ENCODE assay signal across 16 cellular contexts in genomic region chr6:117169060-117169635, GRCh38.
"Had no signal": no experiment of that assay in that cellular context is flagged by ENCODE, and none has a peak within 500 bp of the region (broad histone marks: within the 10 kb centered on the region; RNA-seq: fewer than 3 reads in every experiment).

No MANE protein-coding gene starts in this region.

- H3K79me2 ChIP-seq: parathyroid adenoma had no signal

- H2AFZ ChIP-seq: parathyroid adenoma had no signal

- H3K27ac ChIP-seq: cardiac muscle cell, neutrophil, parathyroid adenoma, tibial nerve had no signal

- H3K4me3 ChIP-seq: cardiac muscle cell, smooth muscle cell, tibial nerve had no signal

- H3K9me3 ChIP-seq: neutrophil had no signal

- H3K9ac ChIP-seq: parathyroid adenoma had no signal

- H3K4me2 ChIP-seq: smooth muscle cell had no signal

- H3K27ac Mint-ChIP-seq: endodermal cell had no signal

- H3K36me3 ChIP-seq: cardiac muscle cell, neutrophil, tibial nerve had no signal

- H3K4me1 ChIP-seq: parathyroid adenoma, tibial nerve had no signal

- H3K4me3 Mint-ChIP-seq: endodermal cell had no signal

- H3K27me3 ChIP-seq: cardiac muscle cell, neutrophil, tibial nerve had no signal

- ATAC-seq: esophagus mucosa had no signal

- DNase-seq: activated CD4-positive, alpha-beta T cell treated with anti-CD3 and anti-CD28 coated beads, Interleukin-2, amount 50 U/mL, for 1 hour; activated CD4-positive, CD25-positive, alpha-beta regulatory T cell; activated naive CD4-positive, alpha-beta T cell; endodermal cell; hippocampal formation; kidney; stimulated activated CD4-positive, alpha-beta T cell treated with anti-CD3 and anti-CD28 coated beads, Interleukin-4, amount 100 ng/mL, for 4 hours; stimulated activated CD8-positive, alpha-beta memory T cell treated with anti-CD3 and anti-CD28 coated beads, Interleukin-4, amount 100 ng/mL, for 48 hours; stimulated activated naive CD4-positive, alpha-beta T cell treated with Interleukin-2 at 50 U/mL for 16 hours; substantia nigra had no signal
